29 cellular contexts compared by ENCODE assay signal in the genomic region with DNA sequence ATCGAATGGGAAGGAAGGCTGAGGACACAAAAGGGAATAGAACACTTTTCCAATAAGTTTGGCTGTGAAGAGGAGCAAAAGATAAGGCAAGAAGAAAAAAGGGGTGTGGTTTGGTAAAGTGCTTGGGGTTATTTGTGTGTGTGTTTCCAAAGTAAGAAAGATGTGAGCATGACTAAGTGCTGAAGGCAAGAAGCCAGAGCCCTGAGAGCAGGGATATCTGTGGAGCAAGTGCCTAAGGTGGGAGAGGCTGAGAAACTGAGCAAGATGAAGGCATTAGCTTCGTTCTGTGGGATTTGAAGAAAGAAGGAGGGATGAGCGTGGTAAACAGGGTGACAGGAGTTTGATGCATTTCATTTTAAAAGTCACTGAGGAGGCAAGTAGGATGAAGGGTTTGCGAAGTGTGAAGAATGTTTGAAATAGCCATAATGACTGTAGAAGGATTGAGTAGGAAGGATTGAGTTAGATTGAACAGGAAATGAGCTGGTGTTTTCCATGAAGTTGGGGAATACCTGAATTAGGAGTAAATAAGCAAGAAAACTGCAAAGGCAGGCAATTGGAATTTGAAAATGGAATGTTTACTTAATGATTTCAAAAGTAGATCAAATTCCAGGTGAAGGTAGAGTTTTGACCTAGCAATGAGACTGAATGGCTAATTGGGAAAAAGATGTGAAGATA.
"Had no signal": no experiment of that assay in that cellular context is flagged by ENCODE, and none has a peak within 500 bp of the region (broad histone marks: within the 10 kb centered on the region; RNA-seq: fewer than 3 reads in every experiment).

No MANE protein-coding gene starts in this region.

- H3K27me3 Mint-ChIP-seq: activated naive CD8-positive, alpha-beta T cell treated with anti-CD3 and anti-CD28 coated beads, Interleukin-2, amount 10 ng/mL, durations not matched to agents 7 days and 5 days; natural killer cell treated with Interleukin-12 subunit alpha and Interleukin-12 subunit beta and Interleukin-15 and Interleukin-18, amount 100 ng/mL, for 72 hours; T-cell had no signal

- H3K4me3 Mint-ChIP-seq: activated naive CD4-positive, alpha-beta T cell treated with anti-CD3 and anti-CD28 coated beads, Interleukin-2, amount 10 ng/mL, durations not matched to agents 7 days and 5 days; activated naive CD8-positive, alpha-beta T cell treated with anti-CD3 and anti-CD28 coated beads, Interleukin-2, amount 10 ng/mL, durations not matched to agents 7 days and 5 days; brain; dendritic cell treated with granulocyte-macrophage colony-stimulating factor and Interleukin-4, amounts not matched to agents 40 ng/mL and 50 ng/mL, for 4 days; endodermal cell; natural killer cell treated with Interleukin-12 subunit alpha and Interleukin-12 subunit beta and Interleukin-15 and Interleukin-18, amount 100 ng/mL, for 72 hours; T-cell had no signal

- H3K27ac Mint-ChIP-seq: activated naive CD4-positive, alpha-beta T cell treated with anti-CD3 and anti-CD28 coated beads, Interleukin-2, amount 10 ng/mL, durations not matched to agents 7 days and 5 days; activated naive CD8-positive, alpha-beta T cell treated with anti-CD3 and anti-CD28 coated beads, Interleukin-2, amount 10 ng/mL, durations not matched to agents 7 days and 5 days; brain; dendritic cell treated with granulocyte-macrophage colony-stimulating factor and Interleukin-4, amounts not matched to agents 40 ng/mL and 50 ng/mL, for 4 days; endodermal cell; natural killer cell treated with Interleukin-12 subunit alpha and Interleukin-12 subunit beta and Interleukin-15 and Interleukin-18, amount 100 ng/mL, for 72 hours; T-cell had no signal

- ATAC-seq: left lung; mucosa of descending colon; natural killer cell treated with Interleukin-12 subunit alpha and Interleukin-12 subunit beta and Interleukin-15 and Interleukin-18, amount 100 ng/mL, for 72 hours; sciatic nerve; stimulated activated naive CD8-positive, alpha-beta T cell treated with anti-CD3 and anti-CD28 coated beads, Interleukin-15, Interleukin-2, amounts not matched to agents 100 U/mL and 50 U/mL, for 24 hours; T-cell had no signal

- DNase-seq: activated CD4-positive, alpha-beta T cell treated with anti-CD3 and anti-CD28 coated beads for 4 hours; activated CD4-positive, alpha-beta T cell treated with anti-CD3 and anti-CD28 coated beads, Interleukin-2, amount 50 U/mL, for 48 hours; activated CD4-positive, CD25-positive, alpha-beta regulatory T cell; activated CD8-positive, alpha-beta memory T cell treated with anti-CD3 and anti-CD28 coated beads, Interleukin-2, amount 50 U/mL, for 4 hours; activated gamma-delta T cell; activated naive CD4-positive, alpha-beta T cell treated with anti-CD3 and anti-CD28 coated beads, Interleukin-2, amount 10 ng/mL, durations not matched to agents 7 days and 5 days; activated naive CD8-positive, alpha-beta T cell treated with anti-CD3 and anti-CD28 coated beads, Interleukin-2, amount 10 ng/mL, durations not matched to agents 7 days and 5 days; activated T-cell treated with anti-CD3 and anti-CD28 coated beads, Interleukin-2, amount 50 U/mL, for 1 hour; central memory CD4-positive, alpha-beta T cell; endodermal cell; foreskin melanocyte; kidney glomerular epithelial cell; left lung; mucosa of descending colon; stimulated activated CD4-positive, alpha-beta T cell treated with anti-CD3 and anti-CD28 coated beads, Interleukin-12 subunit alpha, Interleukin-12 subunit beta, amount 100 ng/mL, for 4 hours; stimulated activated CD4-positive, alpha-beta T cell treated with anti-CD3 and anti-CD28 coated beads, Interleukin-4, amount 100 ng/mL, for 1 hour; stimulated activated naive CD8-positive, alpha-beta T cell treated with anti-CD3 and anti-CD28 coated beads, Interleukin-15, Interleukin-2, amounts not matched to agents 100 U/mL and 50 U/mL, for 24 hours; T-cell; testis; trophoblast cell had no signal

- H3K4me3 ChIP-seq: ascending aorta, esophagus muscularis mucosa, left lung, lung, mucosa of descending colon, skin epidermis, testis had no signal

- FAIRE-seq: urothelium cell line had no signal

- H3K9me3 ChIP-seq: ascending aorta, esophagus muscularis mucosa, left lung, mucosa of descending colon, testis had no signal

- H3K36me3 Mint-ChIP-seq: activated naive CD4-positive, alpha-beta T cell treated with anti-CD3 and anti-CD28 coated beads, Interleukin-2, amount 10 ng/mL, durations not matched to agents 7 days and 5 days; brain; T-cell had no signal

- H3K27me3 ChIP-seq: ascending aorta, left lung, testis had no signal

- H3K4me1 ChIP-seq: ascending aorta, esophagus muscularis mucosa, left lung, testis had no signal

- H3K27ac ChIP-seq: ascending aorta, esophagus muscularis mucosa, left lung, skin epidermis, testis had no signal

- H3K36me3 ChIP-seq: ascending aorta, esophagus muscularis mucosa, left lung had no signal
